In genomic region chr2:219206442-219207253, GRCh38 we compare ENCODE assay signal across 8 cellular contexts. TPM values are rescaled to one million over a fixed set of nuclear protein-coding genes. Genes with fewer than 3 reads are reported as not detected.
DNase-seq lines count a peak whose midpoint lies in the region; ATAC-seq and TF ChIP-seq lines count a peak whose summit lies in the region.

Gene ZFAND2B (plus strand): TSS chr2:219206782. CDS start chr2:219206988, 206 bp downstream.

- peak within 1 kb of the TSS; percentile 60 to 84 (median 82) for H3K4me3 ChIP-seq in right lobe of liver

- H3K27me3 ChIP-seq in CD4-positive, alpha-beta T cell (ENCODE audit: control insufficient read depth, insufficient read depth, low read length): no peaks in the 10 kb centered on the region
- H3K27me3 ChIP-seq in right lobe of liver: no peaks in the 10 kb centered on the region

- H3K36me3 ChIP-seq in right lobe of liver: peaks cover 0 to 25% (median 5%) of the 10 kb centered on the region in 4 donors

- peak within 1 kb of the TSS; percentile 90 for H3K4me3 Mint-ChIP-seq in CD4-positive, alpha-beta T cell

- H3K27ac ChIP-seq in CD4-positive, alpha-beta T cell (ENCODE audit: low read depth, low read length): peak within 1 kb of the TSS; percentile 89
- H3K27ac ChIP-seq in right lobe of liver: peak within 1 kb of the TSS; percentile 80 to 95 (median 93)

- H3K36me3 Mint-ChIP-seq in CD4-positive, alpha-beta T cell (ENCODE audit: low read depth): peaks cover 26% of the 10 kb centered on the region

- intact Hi-C loops in CD4-positive, alpha-beta T cell (cut with DNase I, micrococcal nuclease): loop anchor here (1.0 to 10.0 kb wide), 6 partner anchors 28 to 338 kb away; partner anchors contain the start of genes CHPF (in 1 of the 2), DNAJB2 (in 1 of the 2), DNPEP (in 1 of the 2) and RETREG2 (in 1 of the 2)
- intact Hi-C loops in right lobe of liver (cut with DNase I): loop anchor here in 1 of 2 donors (5.0 kb wide), 1 partner anchor 34 kb away; the partner anchor contains the start of gene SLC23A3

- 0% methylated on average over 18 of the region's 80 CpGs for WGBS in right lobe of liver (ENCODE audit: insufficient coverage, low coverage, low lambda C conversion rate, missing lambda C conversion rate)

- no peak for TF ChIP-seq CTCF in CD4-positive, alpha-beta T cell (IDR thresholded peaks at IDR 0.05)
- TF ChIP-seq CTCF in right lobe of liver (IDR thresholded peaks at IDR 0.05): peak in 1 of 4 donors; percentile 26

- H3K4me1 Mint-ChIP-seq in CD4-positive, alpha-beta T cell (ENCODE audit: low read depth): peaks cover 47% of the 10 kb centered on the region

- peak within 1 kb of the TSS; percentile 93 for H3K27ac Mint-ChIP-seq in CD4-positive, alpha-beta T cell

- no peaks in the 10 kb centered on the region for H3K27me3 Mint-ChIP-seq in CD4-positive, alpha-beta T cell

- peaks cover 0 to 24% (median 8%) of the 10 kb centered on the region in 4 donors for H3K4me1 ChIP-seq in right lobe of liver

- TF ChIP-seq POLR2A in right lobe of liver (IDR thresholded peaks at IDR 0.05): peak; percentile 96

- POLR2A ChIA-PET in CD4-positive, alpha-beta T cell (lab: Charles Lee): interaction anchor here (0.6 to 4.8 kb wide), 22 partner anchors 8 to 182 kb away, joined by 3 to 139 read pairs (median 12); partner anchors contain the start of genes ABCB6, ANKZF1, ATG9A and CNPPD1

- H3K9me3 ChIP-seq in CD4-positive, alpha-beta T cell (ENCODE audit: control insufficient read depth, low read length): no peaks in the 10 kb centered on the region
- no peaks in the 10 kb centered on the region for H3K9me3 ChIP-seq in right lobe of liver

- peak; percentile 88 to 97 (median 94) for DNase-seq in CD4-positive, alpha-beta T cell
- DNase-seq in NCI-H82 (lab: John Stamatoyannopoulos, UW) (peak; percentile 97), dermis blood vessel endothelial cell (peak; percentile 96), right lobe of liver (peak; percentile 96 to 98 (median 97))
- DNase-seq in activated CD4-positive, alpha-beta T cell treated with anti-CD3 and anti-CD28 coated beads, Interleukin-2, amount 50 U/mL, for 48 hours: peak; percentile 93 to 94
- peak; percentile 93 to 97 for DNase-seq in stimulated activated CD4-positive, alpha-beta T cell treated with anti-CD3 and anti-CD28 coated beads, Interleukin-4, amount 100 ng/mL, for 4 hours

- CTCF ChIA-PET in CD4-positive, alpha-beta T cell (lab: Charles Lee): interaction anchor here (0.9 to 4.2 kb wide), 10 partner anchors 14 to 227 kb away, joined by 3 to 32 read pairs (median 5); partner anchors contain the start of genes CNPPD1, DNPEP and NHEJ1

- ATAC-seq in CD4-positive, alpha-beta T cell (ENCODE audit: poor library complexity): peak; percentile 93
- peak; percentile 98 for ATAC-seq in GM19452 (IDR thresholded peaks at IDR 0.05; ENCODE audit: unreplicated experiment)
- ATAC-seq in HG03575 (IDR thresholded peaks at IDR 0.05; ENCODE audit: extremely low read depth, insufficient number of reproducible peaks, low FRiP score, unreplicated experiment): peak; percentile 83
- ATAC-seq in right lobe of liver: peak; percentile 89 to 95 (median 92)

- H3K9me3 Mint-ChIP-seq in CD4-positive, alpha-beta T cell: no peaks in the 10 kb centered on the region

RNA-seq across cellular contexts. Expression of gene ZFAND2B, which starts in this region (rescaled TPM):
- total RNA-seq in CD4-positive, alpha-beta T cell: 10 to 100 TPM; 65.9 to 67.4 TPM
- total RNA-seq in dermis blood vessel endothelial cell: 16.7 and 22.5 TPM in 2 replicates
- total RNA-seq in right lobe of liver: 10 to 100 TPM; 20.7 to 32.3 (median 28.8) TPM

Comparison
In these comparisons a context has a peak if more than half of its experiments do, and no peak if none do; other contexts are left out.
1. Peak in every context shown above with its lines: DNase-seq, ATAC-seq, H3K4me3 ChIP-seq and H3K27ac ChIP-seq.